Comparison of ENCODE assay signal across 12 cellular contexts in genomic region chr12:85273411-85274075, GRCh38.
DNase-seq lines count a peak whose midpoint lies in the region; ATAC-seq and TF ChIP-seq lines count a peak whose summit lies in the region.
"Had no signal": no experiment of that assay in that cellular context is flagged by ENCODE, and none has a peak within 500 bp of the region (broad histone marks: within the 10 kb centered on the region; RNA-seq: fewer than 3 reads in every experiment).

No MANE protein-coding gene starts in this region.

- CTCF ChIA-PET in GM10248 (lab: Yijun Ruan, JAX), result no interaction called here

- H4K20me1 ChIP-seq in MM.1S (ENCODE audit: insufficient read depth, low read length), result no peaks in the 10 kb centered on the region

- H3F3A ChIP-seq in MM.1S (ENCODE audit: insufficient read depth, low read length), result 0 out of 2 replicates have a peak, but pooled peaks cover 5% of the 10 kb centered on the region

- H3K9ac ChIP-seq in MM.1S (ENCODE audit: low read length), result peak overlapping the region; percentile 14; the same call in 1 of the 2 replicates

- peak overlapping the region; percentile 38; the same call in 1 of the 2 replicates for H3K27ac ChIP-seq in MM.1S (ENCODE audit: low read length)
- H3K27ac ChIP-seq: esophagus squamous epithelium had no signal

- peak overlapping the region; percentile 57 for H3K4me3 ChIP-seq in MM.1S (ENCODE audit: low read length)
- H3K4me3 ChIP-seq: esophagus squamous epithelium, lung had no signal

- H2AFZ ChIP-seq in MM.1S (ENCODE audit: low read length), result peak overlapping the region; percentile 58; the same call in 1 of the 2 replicates

- POLR2A ChIA-PET in GM10248 (lab: Yijun Ruan, JAX), result no interaction called here

- ATAC-seq in GM21723 (IDR thresholded peaks at IDR 0.05; ENCODE audit: unreplicated experiment) (peak; percentile 74), HG03108 (IDR thresholded peaks at IDR 0.05; ENCODE audit: unreplicated experiment) (no peak)

- H3K4me1 ChIP-seq in MM.1S (ENCODE audit: low read length), result peaks cover 7% of the 10 kb centered on the region; the same call in 1 of the 2 replicates

- H3K9me3 ChIP-seq in MM.1S (replicated peaks; ENCODE audit: insufficient read depth, low read length), result no peaks in the 10 kb centered on the region

- no peaks in the 10 kb centered on the region for H3K27me3 ChIP-seq in MM.1S (replicated peaks; ENCODE audit: insufficient read depth, low read length)

- peak overlapping the region; percentile 89 for H3K4me2 ChIP-seq in MM.1S (ENCODE audit: low read depth, low read length)

- no peaks in the 10 kb centered on the region for H3K36me3 ChIP-seq in MM.1S (replicated peaks; ENCODE audit: insufficient read depth, low read length)
- H3K36me3 ChIP-seq: esophagus squamous epithelium had no signal

- TF ChIP-seq CTCF in GM10248 (IDR thresholded peaks at IDR 0.05; ENCODE audit: control extremely low read depth, extremely low read depth, low read depth, missing control alignments) (no peak), MM.1S (IDR thresholded peaks at IDR 0.05; ENCODE audit: low read length) (no peak)

- no peaks in the 10 kb centered on the region for H3K79me2 ChIP-seq in MM.1S (ENCODE audit: low read length)

- peak; percentile 29 for DNase-seq in GM10248 (ENCODE audit: extremely low spot score)
- DNase-seq in MM.1S, result peak; percentile 75
- DNase-seq in iPS-NIHi7 (ENCODE audit: extremely low spot score), result peak; percentile 30
- DNase-seq in medulla oblongata (ENCODE audit: extremely low spot score), result no peak
- DNase-seq in AML-193 (lab: John Stamatoyannopoulos, UW), result no peak
- DNase-seq in NCI-H146 treated with DMSO at 0.1 percent for 48 hours (lab: John Stamatoyannopoulos, UW; ENCODE audit: unreplicated experiment), result no peak
- DNase-seq: activated CD8-positive, alpha-beta memory T cell treated with anti-CD3 and anti-CD28 coated beads for 24 hours; anterior cingulate cortex; esophagus squamous epithelium had no signal

- no peaks in the 10 kb centered on the region for H3K9me2 ChIP-seq in MM.1S (replicated peaks; ENCODE audit: insufficient read depth, low read length)

Comparison
In these comparisons a context has a peak if more than half of its experiments do, and no peak if none do; other contexts are left out.
1. DNase-seq: peak in GM10248 (single experiment), MM.1S (single experiment) and iPS-NIHi7 (single experiment); none in medulla oblongata (single experiment), AML-193 (0 of 2) and NCI-H146 treated with DMSO at 0.1 percent for 48 hours (single experiment).